1 cellular context compared by ENCODE assay signal in genomic region chr4:172892300-172892699, GRCh38.
TF ChIP-seq lines count a peak whose summit lies in the region.

No MANE protein-coding gene starts in this region.

TF ChIP-seq in GM23338, 12 proteins besides CTCF, POLR2A, EP300 and RAD21 (continued from another document):
- TF ChIP-seq ETS1 (IDR thresholded peaks at IDR 0.05) (no peak), CREB1 (CRISPR knock-in tag; IDR thresholded peaks at IDR 0.05; ENCODE audit: low read depth) (no peak), STAT1 (IDR thresholded peaks at IDR 0.05; ENCODE audit: unreplicated experiment) (no peak), ZNF331 (CRISPR knock-in tag; IDR thresholded peaks at IDR 0.05; ENCODE audit: low read depth) (no peak), POLR2AphosphoS5 (IDR thresholded peaks at IDR 0.05; ENCODE audit: low read depth) (no peak), NANOG (IDR thresholded peaks at IDR 0.05; ENCODE audit: borderline replicate concordance) (no peak), EZH2 (IDR thresholded peaks at IDR 0.05; ENCODE audit: low read depth, unreplicated experiment) (no peak), ZNF114 (CRISPR knock-in tag; IDR thresholded peaks at IDR 0.05) (no peak)
